In genomic region chr21:33099131-33099530, GRCh38 we compare ENCODE assay signal across 31 cellular contexts. TPM values are rescaled to one million over a fixed set of nuclear protein-coding genes. Genes with fewer than 3 reads are reported as not detected.
"Had no signal": no experiment of that assay in that cellular context is flagged by ENCODE, and none has a peak within 500 bp of the region (broad histone marks: within the 10 kb centered on the region; RNA-seq: fewer than 3 reads in every experiment).

No MANE protein-coding gene starts in this region.

- H3K27me3 ChIP-seq: pancreas, tibial nerve, vagina had no signal

- ATAC-seq: left colon; left lung; lower lobe of right lung; naive thymus-derived CD8-positive, alpha-beta T cell; pancreas; right cardiac atrium; stimulated activated effector memory CD8-positive, alpha-beta T cell treated with anti-CD3 and anti-CD28 coated beads, Interleukin-12 subunit alpha, Interleukin-12 subunit beta, amount 100 ng/mL, for 72 hours had no signal

- H3K9me3 ChIP-seq: left lung, lower lobe of right lung, pancreas, prostate gland, sigmoid colon, suprapubic skin, thoracic aorta, vagina had no signal

- H3K27ac ChIP-seq: left lung, lower lobe of right lung, pancreas, prostate gland, sigmoid colon, spleen, suprapubic skin, thoracic aorta, tibial nerve, vagina had no signal

- H3K4me3 ChIP-seq: left lung, lower lobe of right lung, pancreas, prostate gland, sigmoid colon, spleen, suprapubic skin, thoracic aorta, tibial nerve, vagina had no signal

- H3K36me3 ChIP-seq: left lung, lower lobe of right lung, pancreas, prostate gland, sigmoid colon, spleen, suprapubic skin, thoracic aorta, tibial nerve, vagina had no signal

- H3K4me1 ChIP-seq: left lung, lower lobe of right lung, pancreas, prostate gland, sigmoid colon, suprapubic skin, tibial nerve, vagina had no signal

- DNase-seq: hypothalamus; immature natural killer cell; kidney; left colon; left lung; lower lobe of right lung; mammary epithelial cell; mesenchymal stem cell; naive thymus-derived CD8-positive, alpha-beta T cell; nucleus accumbens; pancreas; posterior cingulate gyrus; retina; right cardiac atrium; sigmoid colon; small intestine; spleen; stimulated activated CD4-positive, alpha-beta T cell treated with anti-CD3 and anti-CD28 coated beads, Interleukin-4, amount 100 ng/mL, for 24 hours; stimulated activated naive CD4-positive, alpha-beta T cell had no signal

- FAIRE-seq: islet of Langerhans, kidney, pancreas, small intestine had no signal

RNA-seq across cellular contexts. Expression of gene OLIG1, which starts 29.2 kb away (rescaled TPM):
- total RNA-seq: left colon; mammary epithelial cell; mucosa of gallbladder; naive thymus-derived CD8-positive, alpha-beta T cell; osteoblast; sigmoid colon; subcutaneous adipose tissue; thoracic aorta; tibial nerve; ureter; vagina had no signal
- polyA plus RNA-seq: immature natural killer cell; liver; mammary epithelial cell; naive thymus-derived CD8-positive, alpha-beta T cell; sigmoid colon; small intestine had no signal
